ENCODE assay signal across 11 cellular contexts in the genomic region with DNA sequence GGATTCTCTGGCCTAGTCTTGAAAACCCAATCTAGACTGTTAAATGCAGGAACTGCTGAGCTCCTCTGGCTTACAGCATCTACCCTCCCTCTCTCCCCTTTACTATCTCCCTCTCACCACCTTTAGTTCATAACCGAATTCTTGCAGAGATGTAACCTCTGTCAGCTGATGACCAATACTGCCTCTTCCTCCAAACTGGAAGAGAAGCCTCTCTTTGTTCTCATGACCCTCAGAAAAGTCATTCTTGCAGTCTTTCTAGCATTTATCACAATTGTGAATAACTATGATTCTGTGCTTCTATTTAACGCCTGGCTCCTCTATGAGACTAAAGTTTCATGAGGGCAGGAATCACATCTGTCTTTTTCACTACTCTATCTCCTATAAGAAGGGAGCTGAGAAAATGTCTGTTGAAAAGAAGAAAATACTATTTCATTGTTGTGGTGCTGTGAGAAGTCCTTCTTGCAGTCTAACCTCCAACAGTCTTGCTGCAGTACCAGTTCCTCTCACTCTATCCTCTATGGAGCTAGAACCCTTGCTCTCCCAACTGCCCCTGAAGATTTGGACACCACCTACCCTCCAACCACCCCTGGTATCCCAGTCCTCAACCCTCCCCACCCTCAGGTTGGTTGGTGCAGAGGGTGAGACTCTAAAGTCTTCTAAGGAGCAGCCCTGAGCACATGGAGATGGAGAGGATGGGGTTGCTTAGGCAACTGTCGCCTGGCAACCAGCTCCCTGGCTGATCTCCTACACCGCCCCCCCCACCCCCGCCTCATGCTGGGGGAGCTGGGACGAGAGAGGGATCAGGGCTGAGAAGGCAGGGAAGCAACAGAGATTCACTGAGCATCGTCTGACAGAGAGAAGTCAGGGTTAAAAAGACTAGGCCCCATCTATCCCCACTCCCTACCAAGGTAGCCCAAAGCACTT. TPM values are rescaled to one million over a fixed set of nuclear protein-coding genes. Genes with fewer than 3 reads are reported as not detected.
DNase-seq lines count a peak whose midpoint lies in the region; ATAC-seq, FAIRE-seq and TF ChIP-seq lines count a peak whose summit lies in the region.
"Had no signal": no experiment of that assay in that cellular context is flagged by ENCODE, and none has a peak within 500 bp of the region (broad histone marks: within the 10 kb centered on the region; RNA-seq: fewer than 3 reads in every experiment).

No MANE protein-coding gene starts in this region.

- no peak overlapping the region for H2AK5ac ChIP-seq in H1 (ENCODE audit: low read depth, low read length)
- H2AK5ac ChIP-seq in mesenchymal stem cell (ENCODE audit: low read length, severe bottlenecking) = no peak overlapping the region

- TF ChIP-seq CTCF in Panc1 (IDR thresholded peaks at IDR 0.05) = no peak
- TF ChIP-seq CTCF in H1 (IDR thresholded peaks at IDR 0.05; ENCODE audit: control extremely low read depth in 1 of 3, insufficient read depth in 1 of 3, low read depth in 1 of 3, low read length in 3 of 3) = no peak
- no peak for TF ChIP-seq CTCF in BE2C (IDR thresholded peaks at IDR 0.05; ENCODE audit: low read depth, low read length)

- H3K4me3 ChIP-seq in Panc1 (ENCODE audit: low read depth in 2 of 2, low read length in 2 of 2) (no peak overlapping the region), H1 (ENCODE audit: extremely low read depth in 1 of 4, insufficient read depth in 2 of 4, low read depth in 3 of 4, low read length in 4 of 4) (no peak overlapping the region), mesenchymal stem cell (ENCODE audit: insufficient read depth in 1 of 2, low read depth in 1 of 2, low read length in 2 of 2) (no peak overlapping the region), BE2C (ENCODE audit: low read depth, low read length) (no peak overlapping the region)
- H3K4me3 ChIP-seq: adrenal gland had no signal

- H2BK120ac ChIP-seq in H1 (replicated peaks; ENCODE audit: low read depth, low read length) (no peak overlapping the region), mesenchymal stem cell (ENCODE audit: low read depth, low read length) (no peak overlapping the region)

- POLR2A ChIA-PET in activated CD4-positive, alpha-beta memory T cell treated with anti-CD3 and anti-CD28 coated beads for 36 hours (lab: Charles Lee) = interaction anchor here (0.9 to 1.6 kb wide), 2 partner anchors 14 to 18 kb away, joined by 3 to 6 read pairs; partner anchors contain the start of gene MEF2D
- POLR2A ChIA-PET in activated CD4-positive, alpha-beta memory T cell treated with anti-CD3 and anti-CD28 coated beads, Interleukin-2, amount 10 ng/mL, durations not matched to agents 7 days and 5 days (lab: Charles Lee) = interaction anchor here (1.2 to 13.8 kb wide), 4 partner anchors 14 to 105 kb away, joined by 3 to 286 read pairs (median 4); partner anchors contain the start of gene MEF2D
- POLR2A ChIA-PET in Panc1 (lab: Charles Lee) (no interaction called here), H1 (lab: Charles Lee; ENCODE audit: partially characterized antibody) (interaction anchor here (0.6 to 16.1 kb wide), 4 partner anchors 9 to 39 kb away, joined by 3 to 166 read pairs (median 4); partner anchors contain the start of gene MEF2D)

- no peaks in the 10 kb centered on the region for H3K27me3 Mint-ChIP-seq in activated CD4-positive, alpha-beta memory T cell treated with anti-CD3 and anti-CD28 coated beads for 36 hours
- no peaks in the 10 kb centered on the region for H3K27me3 Mint-ChIP-seq in activated CD4-positive, alpha-beta memory T cell treated with anti-CD3 and anti-CD28 coated beads, Interleukin-2, amount 10 ng/mL, durations not matched to agents 7 days and 5 days
- H3K27me3 Mint-ChIP-seq in stimulated activated memory B cell treated with anti-CD40 and anti-IgM and Interleukin-4, amounts not matched to agents 10 μg/mL and 1 μg/mL and 100 μg/mL, for 72 hours = no peaks in the 10 kb centered on the region

- H3K4me1 Mint-ChIP-seq in activated CD4-positive, alpha-beta memory T cell treated with anti-CD3 and anti-CD28 coated beads for 36 hours (ENCODE audit: low read depth) = peaks cover 85% of the 10 kb centered on the region
- H3K4me1 Mint-ChIP-seq in activated CD4-positive, alpha-beta memory T cell treated with anti-CD3 and anti-CD28 coated beads, Interleukin-2, amount 10 ng/mL, durations not matched to agents 7 days and 5 days = peaks cover 71% of the 10 kb centered on the region
- H3K4me1 Mint-ChIP-seq in stimulated activated memory B cell treated with anti-CD40 and anti-IgM and Interleukin-4, amounts not matched to agents 10 μg/mL and 1 μg/mL and 100 μg/mL, for 72 hours = peaks cover 83% of the 10 kb centered on the region

- H4K5ac ChIP-seq in H1 (ENCODE audit: insufficient read length, low read depth, low read length) = no peak overlapping the region

- TF ChIP-seq RAD21 in H1 (IDR thresholded peaks at IDR 0.05 in 1 of 2, conservative IDR thresholded peaks at IDR 0.05 in 1 of 2; ENCODE audit: low read depth in 2 of 2, low read length in 2 of 2) = no peak

- H3K79me1 ChIP-seq in H1 (ENCODE audit: low read depth, low read length) = peaks cover 19% of the 10 kb centered on the region
- peaks cover 39% of the 10 kb centered on the region for H3K79me1 ChIP-seq in mesenchymal stem cell (replicated peaks; ENCODE audit: low read length, poor library complexity, severe bottlenecking)

- intact Hi-C loops in activated CD4-positive, alpha-beta memory T cell treated with anti-CD3 and anti-CD28 coated beads for 36 hours (cut with micrococcal nuclease) = no loop called here
- intact Hi-C loops in Panc1 (cut with micrococcal nuclease; ENCODE audit: unreplicated experiment) = no loop called here

- no peaks in the 10 kb centered on the region; the same call in 1 of the 2 replicates for H3K23me2 ChIP-seq in H1 (ENCODE audit: low read depth, low read length)

- no peak for TF ChIP-seq POLR2A in H1 (IDR thresholded peaks at IDR 0.05; ENCODE audit: control extremely low read depth in 1 of 2, low read depth in 2 of 2, low read length in 2 of 2)

- H2BK5ac ChIP-seq in H1 (ENCODE audit: low read depth, low read length) (no peak overlapping the region), mesenchymal stem cell (ENCODE audit: low read depth, low read length, poor library complexity, severe bottlenecking) (no peak overlapping the region)

- H4K8ac ChIP-seq in H1 (ENCODE audit: extremely low read depth, insufficient read depth, low read length) (no peak overlapping the region), mesenchymal stem cell (ENCODE audit: low read length) (no peak overlapping the region)

- H2BK12ac ChIP-seq in H1 (ENCODE audit: low read depth, low read length) (no peak overlapping the region), mesenchymal stem cell (ENCODE audit: low read length in 2 of 2) (no peak overlapping the region)

- TSS peak; percentile 22 for BruUV-seq in Panc1 (replicated peaks; lab: Mats Ljungman, UMichigan)

- no peak overlapping the region for H3K14ac ChIP-seq in H1 (ENCODE audit: insufficient read length)
- H3K14ac ChIP-seq in mesenchymal stem cell (ENCODE audit: low read length in 2 of 2) = no peak overlapping the region

- H4K20me1 ChIP-seq in H1 (replicated peaks in 1 of 2; ENCODE audit: control insufficient read depth in 1 of 2, insufficient read depth in 2 of 2, low read length in 2 of 2) = peaks cover 3 to 22% of the 10 kb centered on the region in 2 experiments

- H2AFZ ChIP-seq in H1 (ENCODE audit: low read length) (no peak overlapping the region), mesenchymal stem cell (ENCODE audit: low read depth, low read length) (no peak overlapping the region)

- H3K18ac ChIP-seq in H1 (ENCODE audit: extremely low read depth, low read length) (no peak overlapping the region), mesenchymal stem cell (ENCODE audit: low read depth in 1 of 2, low read length in 2 of 2) (no peak overlapping the region)

- WGBS in H1 (ENCODE audit: extremely low coverage in 1 of 2, insufficient coverage in 1 of 2, insufficient read length in 1 of 2, insufficient replicate concordance in 2 of 2, low coverage in 1 of 2, low lambda C conversion rate in 2 of 2, missing lambda C conversion rate in 1 of 2), 2 experiments = 76% methylated on average over 4 of the region's 7 CpGs; no CpG with 5 or more reads in 1 of the 2 experiments
- 94% methylated on average over 6 of the region's 7 CpGs for WGBS in mesenchymal stem cell

- H3K4ac ChIP-seq in H1 (replicated peaks; ENCODE audit: insufficient read length, low read depth, low read length) = no peak overlapping the region
- H3K4ac ChIP-seq in mesenchymal stem cell (ENCODE audit: low read depth in 1 of 2, low read length in 2 of 2) = no peak overlapping the region

- H3K4me1 ChIP-seq in Panc1 (ENCODE audit: control insufficient read depth, insufficient read depth, low read length) (peaks cover 26% of the 10 kb centered on the region), H1 (replicated peaks in 1 of 4; ENCODE audit: control insufficient read depth in 3 of 4, insufficient read depth in 4 of 4, low read length in 3 of 4) (peaks cover 9 to 36% (median 26%) of the 10 kb centered on the region in 4 experiments), mesenchymal stem cell (ENCODE audit: control insufficient read depth, insufficient read depth, low read depth, low read length) (peaks cover 42% of the 10 kb centered on the region), BE2C (peaks cover 27% of the 10 kb centered on the region)

- no peak overlapping the region for H3K56ac ChIP-seq in H1 (replicated peaks; ENCODE audit: insufficient read length, low read depth, low read length)

- no peak overlapping the region for H4K91ac ChIP-seq in H1 (replicated peaks; ENCODE audit: insufficient read length, low read length)
- no peak overlapping the region for H4K91ac ChIP-seq in mesenchymal stem cell (ENCODE audit: low read length)

- H2BK20ac ChIP-seq in H1 (ENCODE audit: low read length) = no peak overlapping the region

- CTCF ChIA-PET in activated CD4-positive, alpha-beta memory T cell treated with anti-CD3 and anti-CD28 coated beads for 36 hours (lab: Charles Lee) = interaction anchor here (1.0 to 1.7 kb wide), 4 partner anchors 14 to 121 kb away, joined by 3 to 5 read pairs (median 3); partner anchors contain the start of genes GPATCH4 and MEF2D
- CTCF ChIA-PET in activated CD4-positive, alpha-beta memory T cell treated with anti-CD3 and anti-CD28 coated beads, Interleukin-2, amount 10 ng/mL, durations not matched to agents 7 days and 5 days (lab: Charles Lee) = interaction anchor here (1.3 to 3.4 kb wide), 3 partner anchors 14 to 101 kb away, joined by 3 to 18 read pairs (median 4); partner anchors contain the start of gene MEF2D
- CTCF ChIA-PET in Panc1 (lab: Charles Lee) (interaction anchor here (0.6 kb wide), 1 partner anchor 29 kb away, joined by 8 read pairs; no protein-coding TSS in a partner anchor), H1 (lab: Charles Lee; ENCODE audit: partially characterized antibody) (interaction anchor here (0.6 to 8.8 kb wide), 12 partner anchors 9 to 888 kb away, joined by 3 to 236 read pairs (median 3); partner anchors contain the start of gene MEF2D)

- H3K9ac ChIP-seq in H1 (replicated peaks in 1 of 4; ENCODE audit: extremely low read depth in 1 of 4, low read depth in 3 of 4, low read length in 3 of 4) = no peak overlapping the region
- H3K9ac ChIP-seq in mesenchymal stem cell (ENCODE audit: low read length) = no peak overlapping the region

- H3K36me3 ChIP-seq in Panc1 (ENCODE audit: control insufficient read depth, insufficient read depth, low read length) (no peaks in the 10 kb centered on the region), H1 (ENCODE audit: control insufficient read depth in 2 of 4, insufficient read depth in 4 of 4, low read length in 3 of 4) (peaks cover 0 to 10% (median 3%) of the 10 kb centered on the region in 4 experiments; a peak in 4 of 8 replicates), mesenchymal stem cell (ENCODE audit: control insufficient read depth in 1 of 2, insufficient read depth in 2 of 2, low read depth in 1 of 2, low read length in 2 of 2) (peaks cover 23 to 32% of the 10 kb centered on the region in 2 experiments), BE2C (peaks cover 10% of the 10 kb centered on the region)

- DNase-seq in activated CD4-positive, alpha-beta memory T cell treated with anti-CD3 and anti-CD28 coated beads for 36 hours = no peak
- no peak for DNase-seq in activated CD4-positive, alpha-beta memory T cell treated with anti-CD3 and anti-CD28 coated beads, Interleukin-2, amount 10 ng/mL, durations not matched to agents 7 days and 5 days
- DNase-seq in Panc1 (ENCODE audit: low read depth, low spot score) (no peak), H1 (ENCODE audit: low read depth in 1 of 2, low spot score in 2 of 2) (no peak), mesenchymal stem cell (no peak), BE2C (no peak), GDM1 (lab: John Stamatoyannopoulos, UW) (no peak)
- DNase-seq: kidney had no signal

- no peaks in the 10 kb centered on the region for H3K9me3 Mint-ChIP-seq in activated CD4-positive, alpha-beta memory T cell treated with anti-CD3 and anti-CD28 coated beads for 36 hours
- H3K9me3 Mint-ChIP-seq in activated CD4-positive, alpha-beta memory T cell treated with anti-CD3 and anti-CD28 coated beads, Interleukin-2, amount 10 ng/mL, durations not matched to agents 7 days and 5 days = no peaks in the 10 kb centered on the region
- H3K9me3 Mint-ChIP-seq in stimulated activated memory B cell treated with anti-CD40 and anti-IgM and Interleukin-4, amounts not matched to agents 10 μg/mL and 1 μg/mL and 100 μg/mL, for 72 hours = no peaks in the 10 kb centered on the region

- peak overlapping the region; percentile 88 for H3K27ac Mint-ChIP-seq in activated CD4-positive, alpha-beta memory T cell treated with anti-CD3 and anti-CD28 coated beads for 36 hours
- no peak overlapping the region for H3K27ac Mint-ChIP-seq in activated CD4-positive, alpha-beta memory T cell treated with anti-CD3 and anti-CD28 coated beads, Interleukin-2, amount 10 ng/mL, durations not matched to agents 7 days and 5 days
- H3K27ac Mint-ChIP-seq in stimulated activated memory B cell treated with anti-CD40 and anti-IgM and Interleukin-4, amounts not matched to agents 10 μg/mL and 1 μg/mL and 100 μg/mL, for 72 hours = peak overlapping the region; percentile 98

- H2BK15ac ChIP-seq in H1 (ENCODE audit: low read length) = no peak overlapping the region
- no peak overlapping the region for H2BK15ac ChIP-seq in mesenchymal stem cell (ENCODE audit: low read depth, poor library complexity, severe bottlenecking)

- no peak overlapping the region for H3K4me3 Mint-ChIP-seq in activated CD4-positive, alpha-beta memory T cell treated with anti-CD3 and anti-CD28 coated beads for 36 hours
- H3K4me3 Mint-ChIP-seq in activated CD4-positive, alpha-beta memory T cell treated with anti-CD3 and anti-CD28 coated beads, Interleukin-2, amount 10 ng/mL, durations not matched to agents 7 days and 5 days = no peak overlapping the region
- no peak overlapping the region for H3K4me3 Mint-ChIP-seq in stimulated activated memory B cell treated with anti-CD40 and anti-IgM and Interleukin-4, amounts not matched to agents 10 μg/mL and 1 μg/mL and 100 μg/mL, for 72 hours

- no peak overlapping the region for H3K4me2 ChIP-seq in H1 (ENCODE audit: insufficient read depth in 1 of 2, low read depth in 2 of 2, low read length in 2 of 2)
- no peak overlapping the region for H3K4me2 ChIP-seq in mesenchymal stem cell (ENCODE audit: low read length, poor library complexity, severe bottlenecking)

- in situ Hi-C loops in Panc1 (cut with HindIII; ENCODE audit: low pct_unique_long_range_greater_than_20kb, low sequenced_read_pairs) = no loop called here

- H3K9me3 ChIP-seq in Panc1 (ENCODE audit: control insufficient read depth, insufficient read depth, low read depth, low read length) (no peaks in the 10 kb centered on the region), H1 (ENCODE audit: insufficient read depth in 2 of 2, low read depth in 1 of 2, low read length in 1 of 2) (no peaks in the 10 kb centered on the region), mesenchymal stem cell (ENCODE audit: control insufficient read depth, low read length) (no peaks in the 10 kb centered on the region), BE2C (no peaks in the 10 kb centered on the region)
- H3K9me3 ChIP-seq: adrenal gland had no signal

- peaks cover 0 to 54% of the 10 kb centered on the region in 2 experiments; a peak in 2 of 4 replicates for H3K79me2 ChIP-seq in H1 (ENCODE audit: control insufficient read depth in 1 of 2, insufficient read depth in 2 of 2, low read length in 2 of 2)

- no peaks in the 10 kb centered on the region for H3K27me3 ChIP-seq in Panc1 (ENCODE audit: control insufficient read depth, insufficient read depth, low read length)
- H3K27me3 ChIP-seq in H1 (replicated peaks in 1 of 4; ENCODE audit: control insufficient read depth in 3 of 4, extremely low read depth in 1 of 4, insufficient read depth in 3 of 4, low read length in 3 of 4) = no peaks in the 10 kb centered on the region
- H3K27me3 ChIP-seq in mesenchymal stem cell (ENCODE audit: control insufficient read depth in 1 of 2, insufficient read depth in 1 of 2, low read length in 2 of 2) = no peaks in the 10 kb centered on the region
- H3K27me3 ChIP-seq in BE2C = no peaks in the 10 kb centered on the region
- H3K27me3 ChIP-seq: adrenal gland had no signal

- peaks cover 11% of the 10 kb centered on the region for H3K36me3 Mint-ChIP-seq in activated CD4-positive, alpha-beta memory T cell treated with anti-CD3 and anti-CD28 coated beads for 36 hours
- H3K36me3 Mint-ChIP-seq in activated CD4-positive, alpha-beta memory T cell treated with anti-CD3 and anti-CD28 coated beads, Interleukin-2, amount 10 ng/mL, durations not matched to agents 7 days and 5 days (ENCODE audit: low read depth) = peaks cover 25% of the 10 kb centered on the region
- peaks cover 22% of the 10 kb centered on the region for H3K36me3 Mint-ChIP-seq in stimulated activated memory B cell treated with anti-CD40 and anti-IgM and Interleukin-4, amounts not matched to agents 10 μg/mL and 1 μg/mL and 100 μg/mL, for 72 hours

- no peak overlapping the region for H3K23ac ChIP-seq in H1 (ENCODE audit: insufficient read length)
- H3K23ac ChIP-seq in mesenchymal stem cell (ENCODE audit: low read length in 2 of 2) = no peak overlapping the region

- H3K27ac ChIP-seq in Panc1 (ENCODE audit: low read length) (no peak overlapping the region), H1 (ENCODE audit: low read depth, low read length) (no peak overlapping the region), mesenchymal stem cell (ENCODE audit: low read length, poor library complexity, severe bottlenecking) (no peak overlapping the region)

- no peak for TF ChIP-seq EP300 in H1 (IDR thresholded peaks at IDR 0.05; ENCODE audit: borderline replicate concordance in 1 of 2, low read depth in 2 of 2, low read length in 2 of 2)

- no peak for FAIRE-seq in H1 (lab: Jason Lieb, UNC)
- FAIRE-seq: kidney had no signal

- ATAC-seq in Panc1 = no peak
- no peak for ATAC-seq in stimulated activated memory B cell treated with anti-CD40 and anti-IgM and Interleukin-4, amounts not matched to agents 10 μg/mL and 1 μg/mL and 100 μg/mL, for 72 hours
- ATAC-seq: esophagus mucosa had no signal

RNA-seq across cellular contexts. Expression of gene MEF2D, which starts 13.9 kb away (rescaled TPM):
- total RNA-seq in activated CD4-positive, alpha-beta memory T cell treated with anti-CD3 and anti-CD28 coated beads for 36 hours = 10 to 100 TPM; 35.9 to 39.7 TPM
- 10 to 100 TPM; 49.5 to 52.1 TPM for total RNA-seq in activated CD4-positive, alpha-beta memory T cell treated with anti-CD3 and anti-CD28 coated beads, Interleukin-2, amount 10 ng/mL, durations not matched to agents 7 days and 5 days
- total RNA-seq in Panc1 (2021; ENCODE audit: unreplicated experiment) = 30.9 TPM
- 35.0 TPM for polyA plus RNA-seq in Panc1 (2012; ENCODE audit: insufficient read length)
- total RNA-seq in H1 (2021; fragmentation: NEBNext Ultra II Directional; extraction: Animal tissue kit (Norgen Biotek cat#: 25700)) = 17.3 and 19.5 TPM in 2 replicates
- polyA plus RNA-seq in H1 (2011; rRNA removed) = 20.3 and 44.4 TPM in 2 replicates
- 12.4 TPM for polyA plus RNA-seq in H1 (2011; cell fraction: cytosol; rRNA removed)
- 19.5 TPM for polyA plus RNA-seq in H1 (2011; cell fraction: nucleus; rRNA removed)
- 10.3 to 14.6 TPM (median 12.8 TPM) in 4 replicates for polyA plus RNA-seq in H1 (2012, experiment 1 of 2)
- 8.1 TPM for polyA plus RNA-seq in H1 (2012, experiment 2 of 2)
- 9.1 TPM for polyA plus RNA-seq in H1 (2013, experiment 1 of 2)
- polyA plus RNA-seq in H1 (2013, experiment 2 of 2) = 8.8 TPM
- 6.7 and 7.7 TPM in 2 replicates for polyA minus RNA-seq in H1 (2011; rRNA and poly(A)+ RNA removed)
- 14.5 TPM for polyA minus RNA-seq in H1 (2011; cell fraction: cytosol; rRNA and poly(A)+ RNA removed)
- 9.3 TPM for polyA minus RNA-seq in H1 (2011; cell fraction: nucleus; rRNA and poly(A)+ RNA removed)
- polyA plus RNA-seq in mesenchymal stem cell (2013, experiment 1 of 2) = 38.6 TPM
- polyA plus RNA-seq in mesenchymal stem cell (2013, experiment 2 of 2) = 34.2 TPM
- 55.3 TPM for polyA plus RNA-seq in BE2C (2012; ENCODE audit: insufficient read depth, insufficient read length, low read depth)
